Comparison of ENCODE assay signal across 14 cellular contexts in the genomic region with DNA sequence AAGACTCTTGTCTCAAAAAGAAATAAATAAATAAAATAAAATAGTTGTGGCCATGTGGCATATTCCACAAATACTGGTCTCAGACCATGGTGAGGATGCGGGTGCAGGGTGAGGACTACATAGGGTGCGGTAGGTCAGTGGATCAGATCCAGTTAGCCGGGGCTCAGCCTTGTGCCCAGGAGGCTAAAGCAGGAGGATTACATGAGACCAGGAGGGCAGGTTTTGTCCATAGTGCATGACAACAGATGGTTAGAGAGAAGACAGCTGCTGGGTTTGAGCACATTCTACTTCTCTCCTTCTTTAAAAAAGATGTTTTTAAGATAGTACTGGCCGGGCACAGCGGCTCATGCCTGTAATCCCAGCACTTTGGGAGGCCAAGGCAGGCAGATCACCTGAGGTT. TPM values are rescaled to one million over a fixed set of nuclear protein-coding genes. Genes with fewer than 3 reads are reported as not detected.
A peak's percentile ranks its signal among the peaks of the same experiment; 100 is the strongest.
DNase-seq lines count a peak whose midpoint lies in the region; ATAC-seq and TF ChIP-seq lines count a peak whose summit lies in the region.
"Had no signal": no experiment of that assay in that cellular context is flagged by ENCODE, and none has a peak within 500 bp of the region (broad histone marks: within the 10 kb centered on the region; RNA-seq: fewer than 3 reads in every experiment).

No MANE protein-coding gene starts in this region.

- TF ChIP-seq POLR2A in Peyer's patch (IDR thresholded peaks at IDR 0.05) = no peak

- no peaks in the 10 kb centered on the region for H3K9me3 ChIP-seq in Peyer's patch
- H3K9me3 ChIP-seq: BLaER1 treated with 17β-estradiol and CSF1 and Interleukin-3, amounts not matched to agents 10 nM and 100 nM; SJSA1 had no signal

- H3K36me3 Mint-ChIP-seq in osteocyte (ENCODE audit: unreplicated experiment) = no peaks in the 10 kb centered on the region

- peak; percentile 42 for DNase-seq in activated CD8-positive, alpha-beta memory T cell treated with anti-CD3 and anti-CD28 coated beads for 24 hours
- DNase-seq in activated CD8-positive, alpha-beta memory T cell treated with anti-CD3 and anti-CD28 coated beads, Interleukin-2, amount 50 U/mL, for 4 hours = no peak
- peak in 2 of 3 donors; percentile 21 to 37 for DNase-seq in Peyer's patch
- peak; percentile 27 for DNase-seq in ecto neural progenitor cell (ENCODE audit: low spot score)
- peak; percentile 63 for DNase-seq in osteocyte (ENCODE audit: extremely low spot score, unreplicated experiment)
- no peak for DNase-seq in iPS-NIHi7 (ENCODE audit: extremely low spot score)
- no peak for DNase-seq in activated CD4-positive, alpha-beta T cell treated with anti-CD3 and anti-CD28 coated beads, Interleukin-2, amount 50 U/mL, for 1 hour
- DNase-seq: DMS153, NCI-H187 treated with DMSO at 0.1 percent for 48 hours, PC-3 had no signal

- H3K36me3 ChIP-seq in Peyer's patch = no peaks in the 10 kb centered on the region
- H3K36me3 ChIP-seq: BLaER1 treated with 17β-estradiol and CSF1 and Interleukin-3, amounts not matched to agents 10 nM and 100 nM; SJSA1 had no signal

- H3K4me3 ChIP-seq in Peyer's patch = no peak overlapping the region
- H3K4me3 ChIP-seq: BLaER1 treated with 17β-estradiol and CSF1 and Interleukin-3, amounts not matched to agents 10 nM and 100 nM; GM23338; SJSA1 had no signal

- H3K27me3 Mint-ChIP-seq in osteocyte (ENCODE audit: unreplicated experiment) = no peaks in the 10 kb centered on the region

- H3K27ac ChIP-seq in Peyer's patch = no peak overlapping the region
- H3K27ac ChIP-seq: BLaER1 treated with 17β-estradiol and CSF1 and Interleukin-3, amounts not matched to agents 10 nM and 100 nM; SJSA1 had no signal

- H3K27me3 ChIP-seq in Peyer's patch = no peaks in the 10 kb centered on the region

- no peak overlapping the region for H3K4me3 Mint-ChIP-seq in osteocyte (ENCODE audit: unreplicated experiment)
- H3K4me3 Mint-ChIP-seq: GM23338 had no signal

- H3K4me1 ChIP-seq in Peyer's patch = peaks cover 3 to 29% (median 8%) of the 10 kb centered on the region in 4 donors

- ATAC-seq in GM21381 (IDR thresholded peaks at IDR 0.05; ENCODE audit: unreplicated experiment) = no peak
- ATAC-seq: GM23338, PC-3 had no signal

- peaks cover 15% of the 10 kb centered on the region for H3K4me1 Mint-ChIP-seq in osteocyte (ENCODE audit: unreplicated experiment)

- H3K27ac Mint-ChIP-seq in osteocyte (ENCODE audit: unreplicated experiment) = no peak overlapping the region
- H3K27ac Mint-ChIP-seq: GM23338 had no signal

- TF ChIP-seq CTCF in Peyer's patch (IDR thresholded peaks at IDR 0.05) (no peak), osteocyte (IDR thresholded peaks at IDR 0.05) (no peak)

- no peaks in the 10 kb centered on the region for H3K9me3 Mint-ChIP-seq in osteocyte (ENCODE audit: unreplicated experiment)
- H3K9me3 Mint-ChIP-seq: GM23338 had no signal

RNA-seq across cellular contexts. Expression of a gene that starts 12.8 kb away (rescaled TPM):
- total RNA-seq in Peyer's patch (100 to 1,000 TPM; 125 to 284 (median 212) TPM), osteocyte (6.3 and 8.9 TPM in 2 replicates)

RNA-seq across cellular contexts. Expression of a gene that starts 33.6 kb away (rescaled TPM):
- 10 to 100 TPM in 2 of 4 donors, 1 to 10 TPM in 1, not detected in 1; 8.0 to 42.7 (median 17.7) TPM for total RNA-seq in Peyer's patch
- not detected in 2 replicates for total RNA-seq in osteocyte
- total RNA-seq: GM23338, SJSA1 had no signal

Comparison
In these comparisons a context has a peak if more than half of its experiments do, and no peak if none do; other contexts are left out.
1. DNase-seq: peak in activated CD8-positive, alpha-beta memory T cell treated with anti-CD3 and anti-CD28 coated beads for 24 hours (single experiment), Peyer's patch (2 of 3), ecto neural progenitor cell (single experiment) and osteocyte (single experiment); none in activated CD8-positive, alpha-beta memory T cell treated with anti-CD3 and anti-CD28 coated beads, Interleukin-2, amount 50 U/mL, for 4 hours (single experiment), iPS-NIHi7 (single experiment) and activated CD4-positive, alpha-beta T cell treated with anti-CD3 and anti-CD28 coated beads, Interleukin-2, amount 50 U/mL, for 1 hour (single experiment).
2. RNA of a gene that starts 12.8 kb away (total RNA-seq): 125 to 284 TPM in Peyer's patch; 6.3 to 8.9 TPM in osteocyte; every median in the first group is over 10 times any median in the second.